24 cellular contexts compared by ENCODE assay signal in the genomic region with DNA sequence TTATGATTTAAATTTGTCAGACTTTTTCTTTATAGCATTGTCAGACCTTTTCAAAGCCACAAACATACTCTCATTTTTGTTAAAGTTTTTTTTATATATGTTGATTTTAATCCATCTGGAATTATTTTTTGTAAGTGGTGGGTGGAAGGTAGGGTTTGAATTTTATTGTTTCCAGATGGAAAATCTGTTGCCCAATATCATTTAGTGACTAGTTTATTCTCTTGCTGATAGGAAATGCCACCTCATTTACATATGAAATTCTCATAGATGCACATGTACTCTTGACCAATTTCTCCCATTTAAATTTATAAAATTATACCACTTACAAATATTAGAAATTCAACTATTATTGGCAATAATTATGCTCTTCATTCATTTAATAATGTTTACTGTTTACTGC. TPM values are rescaled to one million over a fixed set of nuclear protein-coding genes. Genes with fewer than 3 reads are reported as not detected.
A peak's percentile ranks its signal among the peaks of the same experiment; 100 is the strongest.
DNase-seq lines count a peak whose midpoint lies in the region; ATAC-seq and TF ChIP-seq lines count a peak whose summit lies in the region.
"Had no signal": no experiment of that assay in that cellular context is flagged by ENCODE, and none has a peak within 500 bp of the region (broad histone marks: within the 10 kb centered on the region; RNA-seq: fewer than 3 reads in every experiment).

No MANE protein-coding gene starts in this region.

- H3K27ac Mint-ChIP-seq in HFFc6 = no peak overlapping the region
- H3K27ac Mint-ChIP-seq: CD14-positive monocyte; CD4-positive, alpha-beta memory T cell; CD4-positive, CD25-positive, alpha-beta regulatory T cell had no signal

- no peaks in the 10 kb centered on the region for H3K36me3 ChIP-seq in adipocyte (ENCODE audit: control insufficient read depth, insufficient read depth, low read length, severe bottlenecking)
- H3K36me3 ChIP-seq: BE2C, BLaER1 had no signal

- no peak overlapping the region for H3K4me3 Mint-ChIP-seq in HFFc6
- H3K4me3 Mint-ChIP-seq: CD14-positive monocyte; CD4-positive, alpha-beta memory T cell; CD4-positive, CD25-positive, alpha-beta regulatory T cell; CD8-positive, alpha-beta memory T cell had no signal

- H3K4me3 ChIP-seq in AG10803 (ENCODE audit: low read length) (no peak overlapping the region), adipocyte (ENCODE audit: low read length) (no peak overlapping the region)
- H3K4me3 ChIP-seq: A549, BLaER1, GM12878 had no signal

- no peak for TF ChIP-seq CTCF in AG10803 (conservative IDR thresholded peaks at IDR 0.05; ENCODE audit: low read length)
- no peak for TF ChIP-seq CTCF in HFFc6 (IDR thresholded peaks at IDR 0.05)

- ATAC-seq in GM18861 (IDR thresholded peaks at IDR 0.05; ENCODE audit: unreplicated experiment) = no peak
- ATAC-seq: A549, GM12878 had no signal

- peaks cover 4% of the 10 kb centered on the region for H3K9me3 ChIP-seq in adipocyte (ENCODE audit: control insufficient read depth, low read length)
- H3K9me3 ChIP-seq: A549, BE2C, BLaER1 had no signal

- DNase-seq in AG10803 (ENCODE audit: low read depth) = peak; percentile 2
- peak; percentile 11 for DNase-seq in adipocyte (ENCODE audit: low read depth)
- peak; percentile 13 for DNase-seq in fibroblast of gingiva (ENCODE audit: low read depth)
- DNase-seq in dedifferentiated amniotic fluid mesenchymal stem cell (ENCODE audit: extremely low spot score) = no peak
- DNase-seq in HFFc6 = no peak
- DNase-seq: BE2C; C1 segment of cervical spinal cord; CD4-positive, alpha-beta memory T cell; CD4-positive, CD25-positive, alpha-beta regulatory T cell; CD8-positive, alpha-beta memory T cell; COR-L47; DMS 273 treated with DMSO at 0.1 percent for 48 hours; DMS153; DMS53; DMS79; DND-41; EL; GDM1 had no signal

- H3K9ac ChIP-seq in adipocyte (ENCODE audit: low read length) = no peak overlapping the region
- H3K9ac ChIP-seq: BLaER1 had no signal

- no peaks in the 10 kb centered on the region for H3K36me3 Mint-ChIP-seq in HFFc6 (ENCODE audit: low read depth)
- H3K36me3 Mint-ChIP-seq: CD14-positive monocyte; CD4-positive, alpha-beta memory T cell; CD4-positive, CD25-positive, alpha-beta regulatory T cell; CD8-positive, alpha-beta memory T cell had no signal

- no peaks in the 10 kb centered on the region for H3K27me3 ChIP-seq in adipocyte (replicated peaks; ENCODE audit: control insufficient read depth, insufficient read depth, low read length)
- H3K27me3 ChIP-seq: BE2C, BLaER1 had no signal

- H3K4me1 ChIP-seq in adipocyte (ENCODE audit: control insufficient read depth, insufficient read depth, low read length) = peaks cover 19% of the 10 kb centered on the region

- H3K27me3 Mint-ChIP-seq in HFFc6 (ENCODE audit: insufficient read depth) = 0 out of 2 replicates have a peak, but pooled peaks cover 2% of the 10 kb centered on the region
- H3K27me3 Mint-ChIP-seq: CD4-positive, CD25-positive, alpha-beta regulatory T cell; CD8-positive, alpha-beta memory T cell had no signal

- H3K4me1 Mint-ChIP-seq in HFFc6 (ENCODE audit: low read depth) = peaks cover 30% of the 10 kb centered on the region
- H3K4me1 Mint-ChIP-seq: CD4-positive, alpha-beta memory T cell; CD4-positive, CD25-positive, alpha-beta regulatory T cell; CD8-positive, alpha-beta memory T cell had no signal

- no peaks in the 10 kb centered on the region for H3K9me3 Mint-ChIP-seq in HFFc6
- H3K9me3 Mint-ChIP-seq: CD14-positive monocyte; CD4-positive, alpha-beta memory T cell; CD4-positive, CD25-positive, alpha-beta regulatory T cell; CD8-positive, alpha-beta memory T cell had no signal

RNA-seq across cellular contexts. Expression of gene PLCB1, which starts 52.1 kb away (rescaled TPM):
- total RNA-seq in HFFc6 (2021; fragmentation: NEBNext Ultra II Directional; extraction: Animal tissue kit (Norgen Biotek cat#: 25700)) = 10 to 100 TPM; 17.2 to 25.7 (median 23.1) TPM
- total RNA-seq: G401 had no signal

Comparison
In these comparisons a context has a peak if more than half of its experiments do, and no peak if none do; other contexts are left out.
1. DNase-seq: peak in AG10803 (single experiment), adipocyte (single experiment) and fibroblast of gingiva (single experiment); none in dedifferentiated amniotic fluid mesenchymal stem cell (single experiment) and HFFc6 (single experiment).